In the genomic region with DNA sequence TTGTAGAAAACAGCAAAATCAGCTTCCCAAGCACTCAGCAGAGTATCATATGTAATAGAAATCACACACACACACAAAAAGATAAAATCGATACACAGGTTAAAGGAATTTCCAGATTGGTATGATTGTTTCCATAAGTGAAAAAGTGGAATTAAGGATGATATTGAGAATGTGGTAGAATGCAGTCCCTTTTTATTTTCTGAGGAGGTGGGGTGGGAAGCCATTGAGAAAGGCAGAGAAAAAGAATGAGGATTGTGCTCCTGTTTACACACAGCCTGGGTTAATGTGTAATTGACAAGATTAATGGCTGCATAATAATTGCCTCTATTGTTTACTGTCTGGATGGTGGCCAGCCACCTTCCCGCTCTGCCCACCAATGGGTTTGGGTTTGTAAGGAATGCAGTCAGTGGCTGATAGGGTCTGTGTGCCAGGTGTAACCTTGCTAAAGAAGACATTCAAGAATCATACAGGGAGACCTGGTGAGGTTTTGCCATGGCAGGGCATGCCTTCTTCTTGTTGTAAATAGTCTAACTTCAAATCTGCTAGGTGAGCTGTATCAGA, we compare ENCODE assay signal across 1 cellular context.
TF ChIP-seq lines count a peak whose summit lies in the region.

No MANE protein-coding gene starts in this region.

TF ChIP-seq in HepG2, 621 proteins besides CTCF, POLR2A, EP300 and RAD21 (continued from another document):
- TF ChIP-seq, protein P1, sequence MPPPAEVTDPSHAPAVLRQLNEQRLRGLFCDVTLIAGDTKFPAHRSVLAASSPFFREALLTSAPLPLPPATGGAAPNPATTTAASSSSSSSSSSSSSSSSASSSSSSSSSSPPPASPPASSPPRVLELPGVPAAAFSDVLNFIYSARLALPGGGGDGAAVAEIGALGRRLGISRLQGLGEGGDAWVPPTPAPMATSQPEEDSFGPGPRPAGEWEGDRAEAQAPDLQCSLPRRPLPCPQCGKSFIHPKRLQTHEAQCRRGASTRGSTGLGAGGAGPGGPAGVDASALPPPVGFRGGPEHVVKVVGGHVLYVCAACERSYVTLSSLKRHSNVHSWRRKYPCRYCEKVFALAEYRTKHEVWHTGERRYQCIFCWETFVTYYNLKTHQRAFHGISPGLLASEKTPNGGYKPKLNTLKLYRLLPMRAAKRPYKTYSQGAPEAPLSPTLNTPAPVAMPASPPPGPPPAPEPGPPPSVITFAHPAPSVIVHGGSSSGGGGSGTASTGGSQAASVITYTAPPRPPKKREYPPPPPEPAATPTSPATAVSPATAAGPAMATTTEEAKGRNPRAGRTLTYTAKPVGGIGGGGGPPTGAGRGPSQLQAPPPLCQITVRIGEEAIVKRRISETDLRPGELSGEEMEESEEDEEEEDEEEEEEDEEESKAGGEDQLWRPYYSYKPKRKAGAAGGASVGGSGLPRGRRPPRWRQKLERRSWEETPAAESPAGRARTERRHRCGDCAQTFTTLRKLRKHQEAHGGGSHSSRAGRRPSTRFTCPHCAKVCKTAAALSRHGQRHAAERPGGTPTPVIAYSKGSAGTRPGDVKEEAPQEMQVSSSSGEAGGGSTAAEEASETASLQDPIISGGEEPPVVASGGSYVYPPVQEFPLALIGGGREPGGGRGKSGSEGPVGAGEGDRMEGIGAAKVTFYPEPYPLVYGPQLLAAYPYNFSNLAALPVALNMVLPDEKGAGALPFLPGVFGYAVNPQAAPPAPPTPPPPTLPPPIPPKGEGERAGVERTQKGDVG (CRISPR knock-in tag; IDR thresholded peaks at IDR 0.05; ENCODE audit: borderline replicate concordance), result no peak
- TF ChIP-seq FOXA3 (CRISPR knock-in tag; IDR thresholded peaks at IDR 0.05) (peak; percentile 91), SKI (IDR thresholded peaks at IDR 0.05; ENCODE audit: partially characterized antibody) (peak; percentile 33)
- TF ChIP-seq, protein P2, sequence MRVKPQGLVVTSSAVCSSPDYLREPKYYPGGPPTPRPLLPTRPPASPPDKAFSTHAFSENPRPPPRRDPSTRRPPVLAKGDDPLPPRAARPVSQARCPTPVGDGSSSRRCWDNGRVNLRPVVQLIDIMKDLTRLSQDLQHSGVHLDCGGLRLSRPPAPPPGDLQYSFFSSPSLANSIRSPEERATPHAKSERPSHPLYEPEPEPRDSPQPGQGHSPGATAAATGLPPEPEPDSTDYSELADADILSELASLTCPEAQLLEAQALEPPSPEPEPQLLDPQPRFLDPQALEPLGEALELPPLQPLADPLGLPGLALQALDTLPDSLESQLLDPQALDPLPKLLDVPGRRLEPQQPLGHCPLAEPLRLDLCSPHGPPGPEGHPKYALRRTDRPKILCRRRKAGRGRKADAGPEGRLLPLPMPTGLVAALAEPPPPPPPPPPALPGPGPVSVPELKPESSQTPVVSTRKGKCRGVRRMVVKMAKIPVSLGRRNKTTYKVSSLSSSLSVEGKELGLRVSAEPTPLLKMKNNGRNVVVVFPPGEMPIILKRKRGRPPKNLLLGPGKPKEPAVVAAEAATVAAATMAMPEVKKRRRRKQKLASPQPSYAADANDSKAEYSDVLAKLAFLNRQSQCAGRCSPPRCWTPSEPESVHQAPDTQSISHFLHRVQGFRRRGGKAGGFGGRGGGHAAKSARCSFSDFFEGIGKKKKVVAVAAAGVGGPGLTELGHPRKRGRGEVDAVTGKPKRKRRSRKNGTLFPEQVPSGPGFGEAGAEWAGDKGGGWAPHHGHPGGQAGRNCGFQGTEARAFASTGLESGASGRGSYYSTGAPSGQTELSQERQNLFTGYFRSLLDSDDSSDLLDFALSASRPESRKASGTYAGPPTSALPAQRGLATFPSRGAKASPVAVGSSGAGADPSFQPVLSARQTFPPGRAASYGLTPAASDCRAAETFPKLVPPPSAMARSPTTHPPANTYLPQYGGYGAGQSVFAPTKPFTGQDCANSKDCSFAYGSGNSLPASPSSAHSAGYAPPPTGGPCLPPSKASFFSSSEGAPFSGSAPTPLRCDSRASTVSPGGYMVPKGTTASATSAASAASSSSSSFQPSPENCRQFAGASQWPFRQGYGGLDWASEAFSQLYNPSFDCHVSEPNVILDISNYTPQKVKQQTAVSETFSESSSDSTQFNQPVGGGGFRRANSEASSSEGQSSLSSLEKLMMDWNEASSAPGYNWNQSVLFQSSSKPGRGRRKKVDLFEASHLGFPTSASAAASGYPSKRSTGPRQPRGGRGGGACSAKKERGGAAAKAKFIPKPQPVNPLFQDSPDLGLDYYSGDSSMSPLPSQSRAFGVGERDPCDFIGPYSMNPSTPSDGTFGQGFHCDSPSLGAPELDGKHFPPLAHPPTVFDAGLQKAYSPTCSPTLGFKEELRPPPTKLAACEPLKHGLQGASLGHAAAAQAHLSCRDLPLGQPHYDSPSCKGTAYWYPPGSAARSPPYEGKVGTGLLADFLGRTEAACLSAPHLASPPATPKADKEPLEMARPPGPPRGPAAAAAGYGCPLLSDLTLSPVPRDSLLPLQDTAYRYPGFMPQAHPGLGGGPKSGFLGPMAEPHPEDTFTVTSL (CRISPR knock-in tag; IDR thresholded peaks at IDR 0.05; ENCODE audit: borderline replicate concordance), result 0 out of 2 replicates have a peak, but pooled peaks have one; percentile 39
- TF ChIP-seq, protein P3, sequence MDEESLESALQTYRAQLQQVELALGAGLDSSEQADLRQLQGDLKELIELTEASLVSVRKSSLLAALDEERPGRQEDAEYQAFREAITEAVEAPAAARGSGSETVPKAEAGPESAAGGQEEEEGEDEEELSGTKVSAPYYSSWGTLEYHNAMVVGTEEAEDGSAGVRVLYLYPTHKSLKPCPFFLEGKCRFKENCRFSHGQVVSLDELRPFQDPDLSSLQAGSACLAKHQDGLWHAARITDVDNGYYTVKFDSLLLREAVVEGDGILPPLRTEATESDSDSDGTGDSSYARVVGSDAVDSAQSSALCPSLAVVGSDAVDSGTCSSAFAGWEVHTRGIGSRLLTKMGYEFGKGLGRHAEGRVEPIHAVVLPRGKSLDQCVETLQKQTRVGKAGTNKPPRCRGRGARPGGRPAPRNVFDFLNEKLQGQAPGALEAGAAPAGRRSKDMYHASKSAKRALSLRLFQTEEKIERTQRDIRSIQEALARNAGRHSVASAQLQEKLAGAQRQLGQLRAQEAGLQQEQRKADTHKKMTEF (CRISPR knock-in tag; IDR thresholded peaks at IDR 0.05), result no peak
